In genomic region chr1:85707267-85707989, GRCh38 we compare ENCODE assay signal across 8 cellular contexts. TPM values are rescaled to one million over a fixed set of nuclear protein-coding genes. Genes with fewer than 3 reads are reported as not detected.
A peak's percentile ranks its signal among the peaks of the same experiment; 100 is the strongest.
DNase-seq lines count a peak whose midpoint lies in the region; ATAC-seq and TF ChIP-seq lines count a peak whose summit lies in the region.

No MANE protein-coding gene starts in this region.

- DNase-seq in astrocyte of the hippocampus (ENCODE audit: low read depth, low spot score), result peak; percentile 35
- DNase-seq in mucosa of descending colon, result no peak
- DNase-seq in ACHN, result no peak
- no peak for DNase-seq in cortex of kidney (lab: John Stamatoyannopoulos, UW)
- DNase-seq in activated effector memory CD4-positive, alpha-beta T cell treated with anti-CD3 and anti-CD28 coated beads, Interleukin-2, amount 50 U/mL, for 16 hours, result no peak
- DNase-seq in hepatic stellate cell (ENCODE audit: low spot score), result no peak

- H3K9me3 ChIP-seq in mucosa of descending colon, result no peaks in the 10 kb centered on the region

- TF ChIP-seq CTCF in mucosa of descending colon (IDR thresholded peaks at IDR 0.05), result no peak

- in situ Hi-C loops in ACHN (cut with HindIII; ENCODE audit: low pct_ligation_motif_present, low pct_unique_long_range_greater_than_20kb, low sequenced_read_pairs), result loop anchor here (25.0 kb wide), 1 partner anchor 395 kb away; no protein-coding TSS in a partner anchor

- H3K4me1 ChIP-seq in mucosa of descending colon (ENCODE audit: low read depth), result peaks cover 12% of the 10 kb centered on the region

- intact Hi-C loops in mucosa of descending colon (cut with DNase I, micrococcal nuclease), result no loop called here

- H3K36me3 ChIP-seq in mucosa of descending colon (ENCODE audit: low read depth), result peaks cover 4% of the 10 kb centered on the region

- ATAC-seq in GM18873 (IDR thresholded peaks at IDR 0.05; ENCODE audit: low FRiP score, unreplicated experiment) (peak; percentile 15), HG03095 (IDR thresholded peaks at IDR 0.05; ENCODE audit: unreplicated experiment) (peak; percentile 25), mucosa of descending colon (no peak)

- H3K4me3 ChIP-seq in mucosa of descending colon, result peak overlapping the region; percentile 47

RNA-seq across cellular contexts. Expression of gene ZNHIT6, which starts 0.8 kb away (rescaled TPM):
- 10 to 100 TPM in 2 of 3 donors, 1 to 10 TPM in 1; 8.8 to 16.5 (median 10.5) TPM for total RNA-seq in mucosa of descending colon
